Comparison of ENCODE assay signal across 9 cellular contexts in the genomic region with DNA sequence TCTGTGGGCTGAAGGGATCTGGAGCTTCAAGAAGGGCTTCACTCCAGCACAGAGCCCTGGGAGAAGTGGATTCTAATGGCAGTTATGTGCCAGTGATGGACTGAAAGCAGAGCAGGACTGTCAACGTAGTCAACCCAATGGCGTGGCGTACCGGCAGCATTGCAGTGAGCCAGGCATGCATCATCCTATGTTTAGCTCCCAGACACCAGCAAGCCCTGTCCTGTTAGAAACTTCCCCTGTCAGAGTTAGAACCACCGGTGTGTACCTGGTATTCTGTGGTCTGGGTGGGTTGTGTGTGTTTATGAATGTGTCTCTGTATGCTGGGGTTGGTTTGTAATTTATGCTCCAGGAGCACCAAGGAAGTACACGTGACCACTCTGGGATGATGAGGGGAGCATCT.
"Had no signal": no experiment of that assay in that cellular context is flagged by ENCODE, and none has a peak within 500 bp of the region (broad histone marks: within the 10 kb centered on the region; RNA-seq: fewer than 3 reads in every experiment).

No MANE protein-coding gene starts in this region.

- H3K4me1 Mint-ChIP-seq: IgD-negative memory B cell had no signal

- H3K4me3 ChIP-seq: GM23248, HAP-1 had no signal

- H3K9me3 Mint-ChIP-seq: IgD-negative memory B cell had no signal

- H3K4me3 Mint-ChIP-seq: HFFc6, IgD-negative memory B cell had no signal

- H3K36me3 Mint-ChIP-seq: IgD-negative memory B cell had no signal

- FAIRE-seq: HepG2 had no signal

- H3K9me3 ChIP-seq: HAP-1 had no signal

- H3K36me3 ChIP-seq: HAP-1 had no signal

- ATAC-seq: HCT116, HepG2 had no signal

- DNase-seq: GM23248, GOT3, H7, HFFc6 had no signal

- H3K27ac ChIP-seq: GM23248, HL-60 had no signal

- H3K9ac ChIP-seq: GM23248 had no signal

- H3K27ac Mint-ChIP-seq: HFFc6, IgD-negative memory B cell had no signal

- H2AFZ ChIP-seq: GM23248 had no signal

- H3K4me1 ChIP-seq: HAP-1 had no signal
